In the genomic region with DNA sequence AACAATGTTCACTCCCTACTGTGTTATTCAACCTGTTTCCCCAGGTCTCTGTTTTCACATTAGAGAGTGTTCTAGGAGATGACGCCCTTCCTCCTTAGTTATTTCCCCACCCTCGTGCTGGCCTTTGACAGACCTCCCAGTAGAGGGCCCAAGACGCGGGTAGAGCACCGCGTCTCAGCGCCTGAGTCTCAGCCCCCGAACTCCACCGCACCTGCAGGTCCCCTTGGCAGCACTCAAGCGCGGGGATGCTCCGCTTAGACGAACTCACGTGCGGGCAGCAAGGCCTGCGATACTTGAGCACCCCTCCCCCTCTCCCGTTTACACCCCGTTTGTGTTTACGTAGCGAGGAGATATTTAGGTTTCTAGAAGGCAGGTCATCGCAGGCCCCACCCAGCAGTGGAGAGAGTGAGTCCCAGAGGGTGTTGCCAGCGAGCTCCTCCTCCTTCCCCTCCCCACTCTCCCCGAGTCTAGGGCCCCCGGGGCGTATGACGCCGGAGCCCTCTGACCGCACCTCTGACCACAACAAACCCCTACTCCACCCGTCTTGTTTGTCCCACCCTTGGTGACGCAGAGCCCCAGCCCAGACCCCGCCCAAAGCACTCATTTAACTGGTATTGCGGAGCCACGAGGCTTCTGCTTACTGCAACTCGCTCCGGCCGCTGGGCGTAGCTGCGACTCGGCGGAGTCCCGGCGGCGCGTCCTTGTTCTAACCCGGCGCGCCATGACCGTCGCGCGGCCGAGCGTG, we compare ENCODE assay signal across 1 cellular context.
TF ChIP-seq lines count a peak whose summit lies in the region.

A gene with protein sequence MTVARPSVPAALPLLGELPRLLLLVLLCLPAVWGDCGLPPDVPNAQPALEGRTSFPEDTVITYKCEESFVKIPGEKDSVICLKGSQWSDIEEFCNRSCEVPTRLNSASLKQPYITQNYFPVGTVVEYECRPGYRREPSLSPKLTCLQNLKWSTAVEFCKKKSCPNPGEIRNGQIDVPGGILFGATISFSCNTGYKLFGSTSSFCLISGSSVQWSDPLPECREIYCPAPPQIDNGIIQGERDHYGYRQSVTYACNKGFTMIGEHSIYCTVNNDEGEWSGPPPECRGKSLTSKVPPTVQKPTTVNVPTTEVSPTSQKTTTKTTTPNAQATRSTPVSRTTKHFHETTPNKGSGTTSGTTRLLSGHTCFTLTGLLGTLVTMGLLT (plus strand): TSS at position 634 of the 745 bp plus-strand sequence. CDS start 88 bp downstream, at position 722.

TF ChIP-seq in HepG2, 621 proteins besides CTCF, POLR2A, EP300 and RAD21 (continued from another document and continues in another):
- TF ChIP-seq, protein P1, sequence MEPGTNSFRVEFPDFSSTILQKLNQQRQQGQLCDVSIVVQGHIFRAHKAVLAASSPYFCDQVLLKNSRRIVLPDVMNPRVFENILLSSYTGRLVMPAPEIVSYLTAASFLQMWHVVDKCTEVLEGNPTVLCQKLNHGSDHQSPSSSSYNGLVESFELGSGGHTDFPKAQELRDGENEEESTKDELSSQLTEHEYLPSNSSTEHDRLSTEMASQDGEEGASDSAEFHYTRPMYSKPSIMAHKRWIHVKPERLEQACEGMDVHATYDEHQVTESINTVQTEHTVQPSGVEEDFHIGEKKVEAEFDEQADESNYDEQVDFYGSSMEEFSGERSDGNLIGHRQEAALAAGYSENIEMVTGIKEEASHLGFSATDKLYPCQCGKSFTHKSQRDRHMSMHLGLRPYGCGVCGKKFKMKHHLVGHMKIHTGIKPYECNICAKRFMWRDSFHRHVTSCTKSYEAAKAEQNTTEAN (CRISPR knock-in tag; conservative IDR thresholded peaks at IDR 0.05): 0 out of 2 replicates have a peak, but pooled peaks have one; percentile 35
- peak; percentile 50; the same call in 1 of the 2 replicates for TF ChIP-seq ZBTB7A (CRISPR knock-in tag; IDR thresholded peaks at IDR 0.05)
- peak; percentile 60; the same call in 1 of the 2 replicates for TF ChIP-seq HDAC1 (CRISPR knock-in tag; IDR thresholded peaks at IDR 0.05)
- TF ChIP-seq CREM (IDR thresholded peaks at IDR 0.05): peak; percentile 67
- TF ChIP-seq CREM (CRISPR knock-in tag; IDR thresholded peaks at IDR 0.05): no peak
- TF ChIP-seq, protein P2, sequence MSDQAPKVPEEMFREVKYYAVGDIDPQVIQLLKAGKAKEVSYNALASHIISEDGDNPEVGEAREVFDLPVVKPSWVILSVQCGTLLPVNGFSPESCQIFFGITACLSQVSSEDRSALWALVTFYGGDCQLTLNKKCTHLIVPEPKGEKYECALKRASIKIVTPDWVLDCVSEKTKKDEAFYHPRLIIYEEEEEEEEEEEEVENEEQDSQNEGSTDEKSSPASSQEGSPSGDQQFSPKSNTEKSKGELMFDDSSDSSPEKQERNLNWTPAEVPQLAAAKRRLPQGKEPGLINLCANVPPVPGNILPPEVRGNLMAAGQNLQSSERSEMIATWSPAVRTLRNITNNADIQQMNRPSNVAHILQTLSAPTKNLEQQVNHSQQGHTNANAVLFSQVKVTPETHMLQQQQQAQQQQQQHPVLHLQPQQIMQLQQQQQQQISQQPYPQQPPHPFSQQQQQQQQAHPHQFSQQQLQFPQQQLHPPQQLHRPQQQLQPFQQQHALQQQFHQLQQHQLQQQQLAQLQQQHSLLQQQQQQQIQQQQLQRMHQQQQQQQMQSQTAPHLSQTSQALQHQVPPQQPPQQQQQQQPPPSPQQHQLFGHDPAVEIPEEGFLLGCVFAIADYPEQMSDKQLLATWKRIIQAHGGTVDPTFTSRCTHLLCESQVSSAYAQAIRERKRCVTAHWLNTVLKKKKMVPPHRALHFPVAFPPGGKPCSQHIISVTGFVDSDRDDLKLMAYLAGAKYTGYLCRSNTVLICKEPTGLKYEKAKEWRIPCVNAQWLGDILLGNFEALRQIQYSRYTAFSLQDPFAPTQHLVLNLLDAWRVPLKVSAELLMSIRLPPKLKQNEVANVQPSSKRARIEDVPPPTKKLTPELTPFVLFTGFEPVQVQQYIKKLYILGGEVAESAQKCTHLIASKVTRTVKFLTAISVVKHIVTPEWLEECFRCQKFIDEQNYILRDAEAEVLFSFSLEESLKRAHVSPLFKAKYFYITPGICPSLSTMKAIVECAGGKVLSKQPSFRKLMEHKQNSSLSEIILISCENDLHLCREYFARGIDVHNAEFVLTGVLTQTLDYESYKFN (CRISPR knock-in tag; conservative IDR thresholded peaks at IDR 0.05): peak; percentile 35; the same call in 1 of the 2 replicates
- TF ChIP-seq, protein P3, sequence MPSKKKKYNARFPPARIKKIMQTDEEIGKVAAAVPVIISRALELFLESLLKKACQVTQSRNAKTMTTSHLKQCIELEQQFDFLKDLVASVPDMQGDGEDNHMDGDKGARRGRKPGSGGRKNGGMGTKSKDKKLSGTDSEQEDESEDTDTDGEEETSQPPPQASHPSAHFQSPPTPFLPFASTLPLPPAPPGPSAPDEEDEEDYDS (CRISPR knock-in tag; IDR thresholded peaks at IDR 0.05): peak; percentile 52; the same call in 1 of the 2 replicates
- TF ChIP-seq PHF21A (CRISPR knock-in tag; IDR thresholded peaks at IDR 0.05): peak; percentile 55; the same call in 1 of the 2 replicates
- TF ChIP-seq, protein P4, sequence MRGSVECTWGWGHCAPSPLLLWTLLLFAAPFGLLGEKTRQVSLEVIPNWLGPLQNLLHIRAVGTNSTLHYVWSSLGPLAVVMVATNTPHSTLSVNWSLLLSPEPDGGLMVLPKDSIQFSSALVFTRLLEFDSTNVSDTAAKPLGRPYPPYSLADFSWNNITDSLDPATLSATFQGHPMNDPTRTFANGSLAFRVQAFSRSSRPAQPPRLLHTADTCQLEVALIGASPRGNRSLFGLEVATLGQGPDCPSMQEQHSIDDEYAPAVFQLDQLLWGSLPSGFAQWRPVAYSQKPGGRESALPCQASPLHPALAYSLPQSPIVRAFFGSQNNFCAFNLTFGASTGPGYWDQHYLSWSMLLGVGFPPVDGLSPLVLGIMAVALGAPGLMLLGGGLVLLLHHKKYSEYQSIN (CRISPR knock-in tag; IDR thresholded peaks at IDR 0.05; ENCODE audit: borderline replicate concordance): no peak
- TF ChIP-seq MEIS1 (CRISPR knock-in tag; IDR thresholded peaks at IDR 0.05; ENCODE audit: borderline replicate concordance): peak; percentile 91
- no peak for TF ChIP-seq ZBTB1 (CRISPR knock-in tag; IDR thresholded peaks at IDR 0.05; ENCODE audit: borderline replicate concordance)
- TF ChIP-seq, protein P5, sequence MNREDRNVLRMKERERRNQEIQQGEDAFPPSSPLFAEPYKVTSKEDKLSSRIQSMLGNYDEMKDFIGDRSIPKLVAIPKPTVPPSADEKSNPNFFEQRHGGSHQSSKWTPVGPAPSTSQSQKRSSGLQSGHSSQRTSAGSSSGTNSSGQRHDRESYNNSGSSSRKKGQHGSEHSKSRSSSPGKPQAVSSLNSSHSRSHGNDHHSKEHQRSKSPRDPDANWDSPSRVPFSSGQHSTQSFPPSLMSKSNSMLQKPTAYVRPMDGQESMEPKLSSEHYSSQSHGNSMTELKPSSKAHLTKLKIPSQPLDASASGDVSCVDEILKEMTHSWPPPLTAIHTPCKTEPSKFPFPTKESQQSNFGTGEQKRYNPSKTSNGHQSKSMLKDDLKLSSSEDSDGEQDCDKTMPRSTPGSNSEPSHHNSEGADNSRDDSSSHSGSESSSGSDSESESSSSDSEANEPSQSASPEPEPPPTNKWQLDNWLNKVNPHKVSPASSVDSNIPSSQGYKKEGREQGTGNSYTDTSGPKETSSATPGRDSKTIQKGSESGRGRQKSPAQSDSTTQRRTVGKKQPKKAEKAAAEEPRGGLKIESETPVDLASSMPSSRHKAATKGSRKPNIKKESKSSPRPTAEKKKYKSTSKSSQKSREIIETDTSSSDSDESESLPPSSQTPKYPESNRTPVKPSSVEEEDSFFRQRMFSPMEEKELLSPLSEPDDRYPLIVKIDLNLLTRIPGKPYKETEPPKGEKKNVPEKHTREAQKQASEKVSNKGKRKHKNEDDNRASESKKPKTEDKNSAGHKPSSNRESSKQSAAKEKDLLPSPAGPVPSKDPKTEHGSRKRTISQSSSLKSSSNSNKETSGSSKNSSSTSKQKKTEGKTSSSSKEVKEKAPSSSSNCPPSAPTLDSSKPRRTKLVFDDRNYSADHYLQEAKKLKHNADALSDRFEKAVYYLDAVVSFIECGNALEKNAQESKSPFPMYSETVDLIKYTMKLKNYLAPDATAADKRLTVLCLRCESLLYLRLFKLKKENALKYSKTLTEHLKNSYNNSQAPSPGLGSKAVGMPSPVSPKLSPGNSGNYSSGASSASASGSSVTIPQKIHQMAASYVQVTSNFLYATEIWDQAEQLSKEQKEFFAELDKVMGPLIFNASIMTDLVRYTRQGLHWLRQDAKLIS (CRISPR knock-in tag; IDR thresholded peaks at IDR 0.05): no peak
- TF ChIP-seq, protein P6, sequence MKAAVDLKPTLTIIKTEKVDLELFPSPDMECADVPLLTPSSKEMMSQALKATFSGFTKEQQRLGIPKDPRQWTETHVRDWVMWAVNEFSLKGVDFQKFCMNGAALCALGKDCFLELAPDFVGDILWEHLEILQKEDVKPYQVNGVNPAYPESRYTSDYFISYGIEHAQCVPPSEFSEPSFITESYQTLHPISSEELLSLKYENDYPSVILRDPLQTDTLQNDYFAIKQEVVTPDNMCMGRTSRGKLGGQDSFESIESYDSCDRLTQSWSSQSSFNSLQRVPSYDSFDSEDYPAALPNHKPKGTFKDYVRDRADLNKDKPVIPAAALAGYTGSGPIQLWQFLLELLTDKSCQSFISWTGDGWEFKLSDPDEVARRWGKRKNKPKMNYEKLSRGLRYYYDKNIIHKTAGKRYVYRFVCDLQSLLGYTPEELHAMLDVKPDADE (CRISPR knock-in tag; IDR thresholded peaks at IDR 0.05): no peak
- no peak for TF ChIP-seq ZNF780A (CRISPR knock-in tag; IDR thresholded peaks at IDR 0.05)
- no peak for TF ChIP-seq NCOA2 (CRISPR knock-in tag; IDR thresholded peaks at IDR 0.05)
- TF ChIP-seq, protein P7, sequence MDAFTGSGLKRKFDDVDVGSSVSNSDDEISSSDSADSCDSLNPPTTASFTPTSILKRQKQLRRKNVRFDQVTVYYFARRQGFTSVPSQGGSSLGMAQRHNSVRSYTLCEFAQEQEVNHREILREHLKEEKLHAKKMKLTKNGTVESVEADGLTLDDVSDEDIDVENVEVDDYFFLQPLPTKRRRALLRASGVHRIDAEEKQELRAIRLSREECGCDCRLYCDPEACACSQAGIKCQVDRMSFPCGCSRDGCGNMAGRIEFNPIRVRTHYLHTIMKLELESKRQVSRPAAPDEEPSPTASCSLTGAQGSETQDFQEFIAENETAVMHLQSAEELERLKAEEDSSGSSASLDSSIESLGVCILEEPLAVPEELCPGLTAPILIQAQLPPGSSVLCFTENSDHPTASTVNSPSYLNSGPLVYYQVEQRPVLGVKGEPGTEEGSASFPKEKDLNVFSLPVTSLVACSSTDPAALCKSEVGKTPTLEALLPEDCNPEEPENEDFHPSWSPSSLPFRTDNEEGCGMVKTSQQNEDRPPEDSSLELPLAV (CRISPR knock-in tag; conservative IDR thresholded peaks at IDR 0.05; ENCODE audit: low read depth): no peak
- TF ChIP-seq, protein P8, sequence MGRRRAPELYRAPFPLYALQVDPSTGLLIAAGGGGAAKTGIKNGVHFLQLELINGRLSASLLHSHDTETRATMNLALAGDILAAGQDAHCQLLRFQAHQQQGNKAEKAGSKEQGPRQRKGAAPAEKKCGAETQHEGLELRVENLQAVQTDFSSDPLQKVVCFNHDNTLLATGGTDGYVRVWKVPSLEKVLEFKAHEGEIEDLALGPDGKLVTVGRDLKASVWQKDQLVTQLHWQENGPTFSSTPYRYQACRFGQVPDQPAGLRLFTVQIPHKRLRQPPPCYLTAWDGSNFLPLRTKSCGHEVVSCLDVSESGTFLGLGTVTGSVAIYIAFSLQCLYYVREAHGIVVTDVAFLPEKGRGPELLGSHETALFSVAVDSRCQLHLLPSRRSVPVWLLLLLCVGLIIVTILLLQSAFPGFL (CRISPR knock-in tag; IDR thresholded peaks at IDR 0.05): no peak
- TF ChIP-seq TGIF2 (CRISPR knock-in tag; IDR thresholded peaks at IDR 0.05): peak; percentile 36; the same call in 1 of the 2 replicates
- TF ChIP-seq NCOA1 (CRISPR knock-in tag; IDR thresholded peaks at IDR 0.05): no peak
- TF ChIP-seq TRIM24 (CRISPR knock-in tag; IDR thresholded peaks at IDR 0.05): no peak
- no peak; the same call in 1 of the 2 replicates for TF ChIP-seq FOXJ3 (CRISPR knock-in tag; IDR thresholded peaks at IDR 0.05; ENCODE audit: borderline replicate concordance)
- TF ChIP-seq ZNF30 (CRISPR knock-in tag; IDR thresholded peaks at IDR 0.05): no peak
- TF ChIP-seq, protein P9, sequence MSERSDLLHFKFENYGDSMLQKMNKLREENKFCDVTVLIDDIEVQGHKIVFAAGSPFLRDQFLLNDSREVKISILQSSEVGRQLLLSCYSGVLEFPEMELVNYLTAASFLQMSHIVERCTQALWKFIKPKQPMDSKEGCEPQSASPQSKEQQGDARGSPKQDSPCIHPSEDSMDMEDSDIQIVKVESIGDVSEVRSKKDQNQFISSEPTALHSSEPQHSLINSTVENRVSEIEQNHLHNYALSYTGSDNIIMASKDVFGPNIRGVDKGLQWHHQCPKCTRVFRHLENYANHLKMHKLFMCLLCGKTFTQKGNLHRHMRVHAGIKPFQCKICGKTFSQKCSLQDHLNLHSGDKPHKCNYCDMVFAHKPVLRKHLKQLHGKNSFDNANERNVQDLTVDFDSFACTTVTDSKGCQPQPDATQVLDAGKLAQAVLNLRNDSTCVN (CRISPR knock-in tag; IDR thresholded peaks at IDR 0.05; ENCODE audit: borderline replicate concordance): no peak; the same call in 1 of the 2 replicates
- TF ChIP-seq ZKSCAN5 (CRISPR knock-in tag; IDR thresholded peaks at IDR 0.05): no peak
- TF ChIP-seq, protein P10, sequence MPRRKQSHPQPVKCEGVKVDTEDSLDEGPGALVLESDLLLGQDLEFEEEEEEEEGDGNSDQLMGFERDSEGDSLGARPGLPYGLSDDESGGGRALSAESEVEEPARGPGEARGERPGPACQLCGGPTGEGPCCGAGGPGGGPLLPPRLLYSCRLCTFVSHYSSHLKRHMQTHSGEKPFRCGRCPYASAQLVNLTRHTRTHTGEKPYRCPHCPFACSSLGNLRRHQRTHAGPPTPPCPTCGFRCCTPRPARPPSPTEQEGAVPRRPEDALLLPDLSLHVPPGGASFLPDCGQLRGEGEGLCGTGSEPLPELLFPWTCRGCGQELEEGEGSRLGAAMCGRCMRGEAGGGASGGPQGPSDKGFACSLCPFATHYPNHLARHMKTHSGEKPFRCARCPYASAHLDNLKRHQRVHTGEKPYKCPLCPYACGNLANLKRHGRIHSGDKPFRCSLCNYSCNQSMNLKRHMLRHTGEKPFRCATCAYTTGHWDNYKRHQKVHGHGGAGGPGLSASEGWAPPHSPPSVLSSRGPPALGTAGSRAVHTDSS (CRISPR knock-in tag; conservative IDR thresholded peaks at IDR 0.05): no peak
- TF ChIP-seq ZMAT3 (CRISPR knock-in tag; conservative IDR thresholded peaks at IDR 0.05): no peak; the same call in 1 of the 2 replicates
- TF ChIP-seq HNRNPK (IDR thresholded peaks at IDR 0.05; ENCODE audit: low read depth, low read length, poor library complexity, severe bottlenecking): no peak
- 0 out of 2 replicates have a peak, but pooled peaks have one; percentile 27 for TF ChIP-seq KAT7 (CRISPR knock-in tag; IDR thresholded peaks at IDR 0.05; ENCODE audit: borderline replicate concordance)
- no peak for TF ChIP-seq CBX1 (IDR thresholded peaks at IDR 0.05; ENCODE audit: low read depth)
- TF ChIP-seq ZSCAN25 (CRISPR knock-in tag; IDR thresholded peaks at IDR 0.05): no peak
